Comparison of ENCODE assay signal across 8 cellular contexts in genomic region chr11:27209562-27210005, GRCh38.
A peak's percentile ranks its signal among the peaks of the same experiment; 100 is the strongest.
DNase-seq lines count a peak whose midpoint lies in the region; ATAC-seq and TF ChIP-seq lines count a peak whose summit lies in the region.

No MANE protein-coding gene starts in this region.

- TF ChIP-seq POLR2A in thyroid gland (IDR thresholded peaks at IDR 0.05) = no peak

- POLR2A ChIA-PET in RWPE1 (lab: Yijun Ruan, JAX; ENCODE audit: low non-redundant PET) = no interaction called here

- DNase-seq in RWPE1 (ENCODE audit: low spot score) (peak; percentile 87), right cardiac atrium (peak; percentile 79 to 85 (median 81)), anterior cingulate cortex (lab: John Stamatoyannopoulos, UW) (no peak), midbrain (lab: John Stamatoyannopoulos, UW) (no peak), thyroid gland (no peak)

- no peaks in the 10 kb centered on the region for H3K36me3 ChIP-seq in thyroid gland

- ATAC-seq in GM18520 (IDR thresholded peaks at IDR 0.05; ENCODE audit: unreplicated experiment) (peak; percentile 62), HG03354 (IDR thresholded peaks at IDR 0.05; ENCODE audit: poor library complexity, severe bottlenecking, unreplicated experiment) (peak; percentile 60), right cardiac atrium (peak; percentile 83 to 90), GM21381 (IDR thresholded peaks at IDR 0.05; ENCODE audit: unreplicated experiment) (no peak)

- H3K9me3 ChIP-seq in right cardiac atrium (ENCODE audit: control insufficient read depth, low read length) = no peaks in the 10 kb centered on the region
- H3K9me3 ChIP-seq in thyroid gland = no peaks in the 10 kb centered on the region

- peaks cover 5% of the 10 kb centered on the region for H3K4me1 ChIP-seq in right cardiac atrium (ENCODE audit: control insufficient read depth, insufficient read depth, low read length)
- peaks cover 0 to 8% of the 10 kb centered on the region in 2 donors for H3K4me1 ChIP-seq in thyroid gland

- TF ChIP-seq CTCF in RWPE1 (conservative IDR thresholded peaks at IDR 0.05; ENCODE audit: low read depth) (no peak), thyroid gland (IDR thresholded peaks at IDR 0.05) (no peak)

- H3K4me3 ChIP-seq in right cardiac atrium (ENCODE audit: low read length) (no peak overlapping the region), thyroid gland (replicated peaks in 1 of 3) (no peak overlapping the region)

- CTCF ChIA-PET in RWPE1 (lab: Yijun Ruan, JAX) = interaction anchor here (0.5 to 0.9 kb wide), 2 partner anchors 86 to 659 kb away, joined by 3 to 5 read pairs; no protein-coding TSS in a partner anchor

- H3K27ac ChIP-seq in RWPE1 = peak overlapping the region; percentile 91
- no peak overlapping the region for H3K27ac ChIP-seq in right cardiac atrium (ENCODE audit: low read length)
- no peak overlapping the region for H3K27ac ChIP-seq in thyroid gland

- no peaks in the 10 kb centered on the region for H3K27me3 ChIP-seq in right cardiac atrium (ENCODE audit: control insufficient read depth, insufficient read depth)
- H3K27me3 ChIP-seq in thyroid gland = no peaks in the 10 kb centered on the region

- intact Hi-C loops in right cardiac atrium (cut with DNase I) = loop anchor here in 2 of 4 donors (10.0 kb wide), 1 partner anchor 85 kb away; no protein-coding TSS in a partner anchor
- intact Hi-C loops in thyroid gland (cut with DNase I) = no loop called here

Comparison
In these comparisons a context has a peak if more than half of its experiments do, and no peak if none do; other contexts are left out.
1. DNase-seq: peak in RWPE1 (single experiment) and right cardiac atrium (3 of 3); none in anterior cingulate cortex (0 of 58), midbrain (single experiment) and thyroid gland (0 of 2).